ENCODE assay signal across 20 cellular contexts in the genomic region with DNA sequence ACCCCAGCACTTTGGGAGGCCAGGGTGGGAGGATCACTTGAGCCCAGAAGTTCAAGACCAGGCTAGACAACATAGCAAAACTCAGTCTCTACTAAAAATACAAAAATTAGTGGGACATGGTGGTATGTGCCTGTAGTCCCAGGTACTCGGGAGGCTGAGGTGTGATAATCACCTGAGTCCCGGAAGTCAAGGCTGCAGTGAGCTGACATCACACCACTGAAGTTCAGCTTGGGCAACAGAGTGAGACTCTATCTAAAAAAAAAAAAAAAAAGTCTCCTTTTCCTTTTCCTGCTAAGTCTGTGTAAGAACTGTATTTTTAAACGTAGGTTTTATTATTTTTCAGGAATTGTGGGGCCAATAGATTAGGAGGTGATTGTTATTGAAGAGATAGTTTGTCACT.
DNase-seq lines count a peak whose midpoint lies in the region; ATAC-seq and TF ChIP-seq lines count a peak whose summit lies in the region.
"Had no signal": no experiment of that assay in that cellular context is flagged by ENCODE, and none has a peak within 500 bp of the region (broad histone marks: within the 10 kb centered on the region; RNA-seq: fewer than 3 reads in every experiment).

No MANE protein-coding gene starts in this region.

- peak overlapping the region; percentile 46; the same call in 1 of the 2 replicates for H3K27ac Mint-ChIP-seq in GM23338
- H3K27ac Mint-ChIP-seq in endodermal cell, result peak overlapping the region; percentile 7
- H3K27ac Mint-ChIP-seq in naive B cell, result peak overlapping the region in 4 of 6 donors; percentile 57 to 88 (median 72)
- H3K27ac Mint-ChIP-seq in progenitor cell of endocrine pancreas, result peak overlapping the region; percentile 31
- no peak overlapping the region for H3K27ac Mint-ChIP-seq in activated CD4-positive, alpha-beta T cell treated with anti-CD3 and anti-CD28 coated beads, Interleukin-2, amount 10 ng/mL, durations not matched to agents 7 days and 5 days

- peaks cover 25% of the 10 kb centered on the region for H3K4me1 Mint-ChIP-seq in GM23338
- peaks cover 37% of the 10 kb centered on the region for H3K4me1 Mint-ChIP-seq in endodermal cell
- peaks cover 9 to 43% (median 40%) of the 10 kb centered on the region in 3 donors for H3K4me1 Mint-ChIP-seq in naive B cell
- peaks cover 40% of the 10 kb centered on the region for H3K4me1 Mint-ChIP-seq in progenitor cell of endocrine pancreas (ENCODE audit: low read depth)
- no peaks in the 10 kb centered on the region for H3K4me1 Mint-ChIP-seq in activated CD4-positive, alpha-beta T cell treated with anti-CD3 and anti-CD28 coated beads, Interleukin-2, amount 10 ng/mL, durations not matched to agents 7 days and 5 days

- H3K4me1 ChIP-seq in GM23338 (ENCODE audit: insufficient read depth) (peaks cover 28% of the 10 kb centered on the region), endodermal cell (ENCODE audit: control insufficient read depth, insufficient read depth, low read length) (peaks cover 8% of the 10 kb centered on the region), upper lobe of right lung (peaks cover 1% of the 10 kb centered on the region)

- no peaks in the 10 kb centered on the region for H3K79me2 ChIP-seq in GM23338 (replicated peaks; ENCODE audit: insufficient read depth)

- no peak overlapping the region for H3K4me2 ChIP-seq in GM23338
- H3K4me2 ChIP-seq: KMS-11 had no signal

- H3K36me3 ChIP-seq in GM23338 (ENCODE audit: insufficient read depth) (no peaks in the 10 kb centered on the region), endodermal cell (ENCODE audit: control insufficient read depth, insufficient read depth, low read length) (no peaks in the 10 kb centered on the region), upper lobe of right lung (no peaks in the 10 kb centered on the region)

- no peak overlapping the region for H3K4me3 Mint-ChIP-seq in GM23338
- no peak overlapping the region for H3K4me3 Mint-ChIP-seq in endodermal cell
- H3K4me3 Mint-ChIP-seq in naive B cell, result no peak overlapping the region
- no peak overlapping the region for H3K4me3 Mint-ChIP-seq in progenitor cell of endocrine pancreas (ENCODE audit: low read depth)
- no peak overlapping the region for H3K4me3 Mint-ChIP-seq in activated CD4-positive, alpha-beta T cell treated with anti-CD3 and anti-CD28 coated beads, Interleukin-2, amount 10 ng/mL, durations not matched to agents 7 days and 5 days

- CTCF ChIA-PET in activated CD4-positive, alpha-beta T cell treated with anti-CD3 and anti-CD28 coated beads, Interleukin-2, amount 10 ng/mL, durations not matched to agents 7 days and 5 days (lab: Charles Lee), result no interaction called here

- POLR2A ChIA-PET in activated CD4-positive, alpha-beta T cell treated with anti-CD3 and anti-CD28 coated beads, Interleukin-2, amount 10 ng/mL, durations not matched to agents 7 days and 5 days (lab: Charles Lee), result no interaction called here

- H3K27me3 Mint-ChIP-seq in GM23338 (ENCODE audit: insufficient read depth, low read depth, poor library complexity) (peaks cover 3% of the 10 kb centered on the region), endodermal cell (ENCODE audit: insufficient read depth) (no peaks in the 10 kb centered on the region), naive B cell (no peaks in the 10 kb centered on the region), progenitor cell of endocrine pancreas (no peaks in the 10 kb centered on the region)
- no peaks in the 10 kb centered on the region for H3K27me3 Mint-ChIP-seq in activated CD4-positive, alpha-beta T cell treated with anti-CD3 and anti-CD28 coated beads, Interleukin-2, amount 10 ng/mL, durations not matched to agents 7 days and 5 days

- H3K36me3 Mint-ChIP-seq in GM23338 (ENCODE audit: low read depth), result no peaks in the 10 kb centered on the region
- no peaks in the 10 kb centered on the region for H3K36me3 Mint-ChIP-seq in endodermal cell (ENCODE audit: low read depth)
- peaks cover 7% of the 10 kb centered on the region in 2 donors for H3K36me3 Mint-ChIP-seq in naive B cell
- peaks cover 3% of the 10 kb centered on the region for H3K36me3 Mint-ChIP-seq in progenitor cell of endocrine pancreas (ENCODE audit: insufficient read depth)
- no peaks in the 10 kb centered on the region for H3K36me3 Mint-ChIP-seq in activated CD4-positive, alpha-beta T cell treated with anti-CD3 and anti-CD28 coated beads, Interleukin-2, amount 10 ng/mL, durations not matched to agents 7 days and 5 days (ENCODE audit: low read depth)

- no peaks in the 10 kb centered on the region for H4K20me1 ChIP-seq in GM23338 (replicated peaks; ENCODE audit: insufficient read depth)

- H3K9me3 ChIP-seq in endodermal cell (ENCODE audit: control insufficient read depth, low read length), result no peaks in the 10 kb centered on the region
- no peaks in the 10 kb centered on the region for H3K9me3 ChIP-seq in upper lobe of right lung
- H3K9me3 ChIP-seq: SJCRH30 had no signal

- H3K9me3 Mint-ChIP-seq in GM23338, result no peaks in the 10 kb centered on the region
- H3K9me3 Mint-ChIP-seq in endodermal cell, result no peaks in the 10 kb centered on the region
- H3K9me3 Mint-ChIP-seq in naive B cell, result no peaks in the 10 kb centered on the region
- H3K9me3 Mint-ChIP-seq in progenitor cell of endocrine pancreas (ENCODE audit: low read depth), result peaks cover 3% of the 10 kb centered on the region
- H3K9me3 Mint-ChIP-seq in activated CD4-positive, alpha-beta T cell treated with anti-CD3 and anti-CD28 coated beads, Interleukin-2, amount 10 ng/mL, durations not matched to agents 7 days and 5 days, result no peaks in the 10 kb centered on the region

- H2AFZ ChIP-seq in GM23338, result peak overlapping the region; percentile 88; the same call in 1 of the 2 replicates

- DNase-seq in GM23338 (ENCODE audit: low spot score) (no peak), endodermal cell (no peak), naive B cell (no peak), progenitor cell of endocrine pancreas (ENCODE audit: low spot score, unreplicated experiment) (no peak), T1000 (lab: John Stamatoyannopoulos, UW) (no peak), iPS-NIHi7 (ENCODE audit: extremely low spot score) (no peak), upper lobe of right lung (no peak)
- no peak for DNase-seq in activated CD4-positive, alpha-beta T cell treated with anti-CD3 and anti-CD28 coated beads, Interleukin-2, amount 10 ng/mL, durations not matched to agents 7 days and 5 days
- DNase-seq: EL, GF-D8, H7, NCI-H1105, NCI-H146, NCI-H2029 treated with DMSO at 0.1 percent for 48 hours, NCI-H2171, NCI-H524 treated with DMSO at 0.1 percent for 48 hours, NCI-H82, SJCRH30 had no signal

- intact Hi-C loops in upper lobe of right lung (cut with DNase I), result no loop called here

- no peak for ATAC-seq in GM23338
- ATAC-seq in naive B cell (ENCODE audit: low read depth in 2 of 2), result peak; percentile 61 to 71
- no peak for ATAC-seq in upper lobe of right lung

- no peak overlapping the region for H3K9ac ChIP-seq in endodermal cell (ENCODE audit: extremely low read depth, low read length, poor library complexity, severe bottlenecking)
- H3K9ac ChIP-seq: KMS-11 had no signal

- H3K4me3 ChIP-seq in GM23338, result no peak overlapping the region
- no peak overlapping the region for H3K4me3 ChIP-seq in endodermal cell (ENCODE audit: low read length)
- H3K4me3 ChIP-seq in upper lobe of right lung, result no peak overlapping the region
- H3K4me3 ChIP-seq: SJCRH30 had no signal

- H3K27ac ChIP-seq in GM23338 (ENCODE audit: low read depth), result no peak overlapping the region
- no peak overlapping the region for H3K27ac ChIP-seq in endodermal cell (ENCODE audit: low read depth, low read length)
- H3K27ac ChIP-seq in upper lobe of right lung, result no peak overlapping the region
- H3K27ac ChIP-seq: HL-60, KMS-11, SJCRH30 had no signal

- no peaks in the 10 kb centered on the region for H3F3A ChIP-seq in GM23338 (replicated peaks; ENCODE audit: low read depth)

- TF ChIP-seq CTCF in GM23338 (conservative IDR thresholded peaks at IDR 0.05; ENCODE audit: low read depth in 2 of 2), result no peak
- no peak for TF ChIP-seq CTCF in endodermal cell (conservative IDR thresholded peaks at IDR 0.05)
- no peak for TF ChIP-seq CTCF in progenitor cell of endocrine pancreas (IDR thresholded peaks at IDR 0.05; ENCODE audit: unreplicated experiment)
- TF ChIP-seq CTCF in upper lobe of right lung (IDR thresholded peaks at IDR 0.05), result no peak

- 92% methylated on average over 3 of the region's 3 CpGs; no CpG with 5 or more reads in 1 of the 2 experiments for WGBS in endodermal cell (ENCODE audit: insufficient coverage in 1 of 2, insufficient read length in 1 of 2), 2 experiments

- H3K9me2 ChIP-seq in GM23338 (ENCODE audit: insufficient read depth), result 0 out of 2 replicates have a peak, but pooled peaks cover 5% of the 10 kb centered on the region

- H3K27me3 ChIP-seq in GM23338 (ENCODE audit: insufficient read depth) (no peaks in the 10 kb centered on the region), endodermal cell (ENCODE audit: control insufficient read depth, insufficient read depth, low read length, poor library complexity, severe bottlenecking) (no peaks in the 10 kb centered on the region), upper lobe of right lung (no peaks in the 10 kb centered on the region)
- H3K27me3 ChIP-seq: SJCRH30 had no signal

TF ChIP-seq in GM23338, 12 proteins besides CTCF, POLR2A, EP300 and RAD21 (continues in another document):
- no peak for TF ChIP-seq CREB1 (CRISPR knock-in tag; IDR thresholded peaks at IDR 0.05; ENCODE audit: low read depth)
- TF ChIP-seq JUNB (IDR thresholded peaks at IDR 0.05; ENCODE audit: unreplicated experiment), result no peak
- TF ChIP-seq POLR2AphosphoS5 (IDR thresholded peaks at IDR 0.05; ENCODE audit: low read depth), result no peak

Comparison
In these comparisons a context has a peak if more than half of its experiments do, and no peak if none do; other contexts are left out.
1. ATAC-seq: peak in naive B cell (2 of 2); none in GM23338 (single experiment) and upper lobe of right lung (single experiment).